Comparison of ENCODE assay signal across 6 cellular contexts in genomic region chr3:196470182-196470581, GRCh38. TPM values are rescaled to one million over a fixed set of nuclear protein-coding genes. Genes with fewer than 3 reads are reported as not detected.
"Had no signal": no experiment of that assay in that cellular context is flagged by ENCODE, and none has a peak within 500 bp of the region (broad histone marks: within the 10 kb centered on the region; RNA-seq: fewer than 3 reads in every experiment).

No MANE protein-coding gene starts in this region.

RNA-seq across cellular contexts. Expression of gene SMCO1, which starts 45.0 kb away (rescaled TPM):
- total RNA-seq: GM23248, H4, H9, HepG2, HT-29 had no signal
- polyA plus RNA-seq: GM23248, HepG2, IgD-negative memory B cell had no signal
